8 cellular contexts compared by ENCODE assay signal in genomic region chr11:130314749-130315285, GRCh38. TPM values are rescaled to one million over a fixed set of nuclear protein-coding genes. Genes with fewer than 3 reads are reported as not detected.
DNase-seq lines count a peak whose midpoint lies in the region; ATAC-seq and TF ChIP-seq lines count a peak whose summit lies in the region.

Gene ZBTB44 (minus strand): TSS chr11:130314917. CDS start chr11:130261873, 53,044 bp downstream.

- peak within 1 kb of the TSS; percentile 68 for H4K91ac ChIP-seq in mesenchymal stem cell (ENCODE audit: low read length)

- H3K4me3 ChIP-seq in mesenchymal stem cell (ENCODE audit: insufficient read depth in 1 of 2, low read depth in 1 of 2, low read length in 2 of 2): peak within 1 kb of the TSS; percentile 87 to 91

- peak within 1 kb of the TSS; percentile 14 for H2AK5ac ChIP-seq in mesenchymal stem cell (ENCODE audit: low read length, severe bottlenecking)

- H3K4me3 Mint-ChIP-seq in CD4-positive, alpha-beta T cell: peak within 1 kb of the TSS; percentile 93
- peak within 1 kb of the TSS; percentile 82 to 97 for H3K4me3 Mint-ChIP-seq in effector memory CD8-positive, alpha-beta T cell

- H2BK15ac ChIP-seq in mesenchymal stem cell (ENCODE audit: low read depth, poor library complexity, severe bottlenecking): peak within 1 kb of the TSS; percentile 80

- peak within 1 kb of the TSS; percentile 51 for H3K4me2 ChIP-seq in mesenchymal stem cell (ENCODE audit: low read length, poor library complexity, severe bottlenecking)

- H3K4me1 Mint-ChIP-seq in CD4-positive, alpha-beta T cell (ENCODE audit: low read depth): peaks cover 48% of the 10 kb centered on the region
- H3K4me1 Mint-ChIP-seq in effector memory CD8-positive, alpha-beta T cell (ENCODE audit: low read depth in 2 of 2): peaks cover 27 to 44% of the 10 kb centered on the region in 2 donors

- H2BK12ac ChIP-seq in mesenchymal stem cell (ENCODE audit: low read length in 2 of 2): peak within 1 kb of the TSS in 1 of 2 experiments; percentile 78

- H3K9me3 ChIP-seq in CD4-positive, alpha-beta T cell (ENCODE audit: control insufficient read depth, low read length): no peaks in the 10 kb centered on the region
- H3K9me3 ChIP-seq in mesenchymal stem cell (ENCODE audit: control insufficient read depth, low read length): peaks cover 2% of the 10 kb centered on the region

- H2BK5ac ChIP-seq in mesenchymal stem cell (ENCODE audit: low read depth, low read length, poor library complexity, severe bottlenecking): peak within 1 kb of the TSS; percentile 79

- H3K79me1 ChIP-seq in mesenchymal stem cell (replicated peaks; ENCODE audit: low read length, poor library complexity, severe bottlenecking): peaks cover 13% of the 10 kb centered on the region

- H2BK120ac ChIP-seq in mesenchymal stem cell (ENCODE audit: low read depth, low read length): peak within 1 kb of the TSS; percentile 79

- POLR2A ChIA-PET in CD4-positive, alpha-beta T cell (lab: Charles Lee): no interaction called here
- POLR2A ChIA-PET in activated CD8-positive, alpha-beta memory T cell treated with anti-CD3 and anti-CD28 coated beads for 36 hours (lab: Charles Lee): no interaction called here

- peak within 1 kb of the TSS in 1 of 2 experiments; percentile 61 for H3K4ac ChIP-seq in mesenchymal stem cell (ENCODE audit: low read depth in 1 of 2, low read length in 2 of 2)

- H2AFZ ChIP-seq in mesenchymal stem cell (ENCODE audit: low read depth, low read length): peak within 1 kb of the TSS; percentile 86

- CTCF ChIA-PET in CD4-positive, alpha-beta T cell (lab: Charles Lee): no interaction called here
- CTCF ChIA-PET in activated CD8-positive, alpha-beta memory T cell treated with anti-CD3 and anti-CD28 coated beads for 36 hours (lab: Charles Lee): no interaction called here

- H4K8ac ChIP-seq in mesenchymal stem cell (ENCODE audit: low read length): peak within 1 kb of the TSS; percentile 99

- intact Hi-C loops in CD4-positive, alpha-beta T cell (cut with DNase I, micrococcal nuclease): loop anchor here (5.0 to 10.0 kb wide), 6 partner anchors 248 to 1033 kb away; partner anchors contain the start of genes PRDM10 (in 2 of the 2), APLP2 (in 1 of the 2), NFRKB (in 1 of the 2) and SNX19 (in 1 of the 2)

- H3K27me3 Mint-ChIP-seq in CD4-positive, alpha-beta T cell: no peaks in the 10 kb centered on the region
- H3K27me3 Mint-ChIP-seq in effector memory CD8-positive, alpha-beta T cell: no peaks in the 10 kb centered on the region

- peak within 1 kb of the TSS in 1 of 2 experiments; percentile 96 for H3K23ac ChIP-seq in mesenchymal stem cell (ENCODE audit: low read length in 2 of 2)

- no peaks in the 10 kb centered on the region for H3K9me3 Mint-ChIP-seq in CD4-positive, alpha-beta T cell
- H3K9me3 Mint-ChIP-seq in effector memory CD8-positive, alpha-beta T cell: no peaks in the 10 kb centered on the region

- TF ChIP-seq CTCF in CD4-positive, alpha-beta T cell (IDR thresholded peaks at IDR 0.05): no peak

- no peaks in the 10 kb centered on the region for H3K27me3 ChIP-seq in CD4-positive, alpha-beta T cell (ENCODE audit: control insufficient read depth, insufficient read depth, low read length)
- H3K27me3 ChIP-seq in mesenchymal stem cell (ENCODE audit: control insufficient read depth in 1 of 2, insufficient read depth in 1 of 2, low read length in 2 of 2): no peaks in the 10 kb centered on the region

- DNase-seq in CD4-positive, alpha-beta T cell: peak; percentile 87 to 94 (median 92)
- peak; percentile 88 for DNase-seq in HK-2 (ENCODE audit: unreplicated experiment)
- DNase-seq in NK-92 (lab: John Stamatoyannopoulos, UW; ENCODE audit: unreplicated experiment): peak; percentile 63
- DNase-seq in effector memory CD8-positive, alpha-beta T cell: peak; percentile 84 to 85 (median 84)
- peak; percentile 84 for DNase-seq in mesenchymal stem cell
- DNase-seq in stimulated activated CD8-positive, alpha-beta memory T cell treated with anti-CD3 and anti-CD28 coated beads, Interleukin-12 subunit alpha, Interleukin-12 subunit beta, amount 100 ng/mL, for 24 hours (ENCODE audit: extremely low read depth): peak; percentile 77

- WGBS in mesenchymal stem cell: 8% methylated on average over 24 of the region's 43 CpGs

- H3K9ac ChIP-seq in mesenchymal stem cell (ENCODE audit: low read length): peak within 1 kb of the TSS; percentile 87

- peak within 1 kb of the TSS; percentile 91 to 92 for H3K18ac ChIP-seq in mesenchymal stem cell (ENCODE audit: low read depth in 1 of 2, low read length in 2 of 2)

- peak within 1 kb of the TSS in 1 of 2 experiments; percentile 84 for H3K14ac ChIP-seq in mesenchymal stem cell (ENCODE audit: low read length in 2 of 2)

- no peaks in the 10 kb centered on the region for H3K36me3 ChIP-seq in mesenchymal stem cell (ENCODE audit: control insufficient read depth in 1 of 2, insufficient read depth in 2 of 2, low read depth in 1 of 2, low read length in 2 of 2)

- peaks cover 21% of the 10 kb centered on the region for H3K36me3 Mint-ChIP-seq in CD4-positive, alpha-beta T cell (ENCODE audit: low read depth)
- H3K36me3 Mint-ChIP-seq in effector memory CD8-positive, alpha-beta T cell (ENCODE audit: insufficient read depth): peaks cover 28% of the 10 kb centered on the region

- peak within 1 kb of the TSS; percentile 87 for H3K27ac ChIP-seq in CD4-positive, alpha-beta T cell (ENCODE audit: low read depth, low read length)
- H3K27ac ChIP-seq in mesenchymal stem cell (ENCODE audit: low read length, poor library complexity, severe bottlenecking): peak within 1 kb of the TSS; percentile 57

- H3K4me1 ChIP-seq in mesenchymal stem cell (ENCODE audit: control insufficient read depth, insufficient read depth, low read depth, low read length): peaks cover 14% of the 10 kb centered on the region

- ATAC-seq in CD4-positive, alpha-beta T cell (ENCODE audit: poor library complexity): peak; percentile 78
- ATAC-seq in GM19452 (IDR thresholded peaks at IDR 0.05; ENCODE audit: unreplicated experiment): peak; percentile 51
- ATAC-seq in effector memory CD8-positive, alpha-beta T cell (replicated peaks): peak; percentile 78

- peak within 1 kb of the TSS; percentile 97 for H3K27ac Mint-ChIP-seq in CD4-positive, alpha-beta T cell
- H3K27ac Mint-ChIP-seq in effector memory CD8-positive, alpha-beta T cell: peak within 1 kb of the TSS; percentile 95 to 97

RNA-seq across cellular contexts. Expression of gene ZBTB44, which starts in this region (rescaled TPM):
- 10 to 100 TPM; 33.9 to 41.6 TPM for total RNA-seq in CD4-positive, alpha-beta T cell
- total RNA-seq in activated CD8-positive, alpha-beta memory T cell treated with anti-CD3 and anti-CD28 coated beads for 36 hours: 10 to 100 TPM; 37.6 to 42.9 TPM
- polyA plus RNA-seq in mesenchymal stem cell (2013, experiment 1 of 2): 7.1 TPM
- polyA plus RNA-seq in mesenchymal stem cell (2013, experiment 2 of 2): 6.9 TPM

Comparison
In these comparisons a context has a peak if more than half of its experiments do, and no peak if none do; other contexts are left out.
1. Peak in every context shown above with its lines: DNase-seq, ATAC-seq, H3K4me3 ChIP-seq and H3K27ac ChIP-seq.